ENCODE assay signal across 10 cellular contexts in genomic region chr11:100682247-100682969, GRCh38. TPM values are rescaled to one million over a fixed set of nuclear protein-coding genes. Genes with fewer than 3 reads are reported as not detected.
DNase-seq lines count a peak whose midpoint lies in the region; ATAC-seq, FAIRE-seq and TF ChIP-seq lines count a peak whose summit lies in the region.
"Had no signal": no experiment of that assay in that cellular context is flagged by ENCODE, and none has a peak within 500 bp of the region (broad histone marks: within the 10 kb centered on the region; RNA-seq: fewer than 3 reads in every experiment).

No MANE protein-coding gene starts in this region.

- CTCF ChIA-PET in CD4-positive, alpha-beta T cell (lab: Charles Lee) = no interaction called here
- CTCF ChIA-PET in activated CD8-positive, alpha-beta T cell treated with anti-CD3 and anti-CD28 coated beads, Interleukin-2, amount 10 ng/mL, durations not matched to agents 7 days and 5 days (lab: Charles Lee) = interaction anchor here (1.1 to 1.6 kb wide), 2 partner anchors 24 to 104 kb away, joined by 3 read pairs; no protein-coding TSS in a partner anchor

- no peak overlapping the region for H3K27ac ChIP-seq in CD4-positive, alpha-beta T cell (ENCODE audit: low read depth, low read length)
- H3K27ac ChIP-seq: SK-N-MC had no signal

- H3K4me3 ChIP-seq in bronchial epithelial cell (ENCODE audit: low read depth, low read length) = no peak overlapping the region
- H3K4me3 ChIP-seq: SK-N-MC had no signal

- H3K27me3 ChIP-seq in bronchial epithelial cell (ENCODE audit: control insufficient read depth, insufficient read depth, low read length) = no peaks in the 10 kb centered on the region
- peaks cover 6% of the 10 kb centered on the region for H3K27me3 ChIP-seq in CD4-positive, alpha-beta T cell (ENCODE audit: control insufficient read depth, insufficient read depth, low read length)

- H3K36me3 ChIP-seq in bronchial epithelial cell (ENCODE audit: control insufficient read depth, insufficient read depth, low read length) = no peaks in the 10 kb centered on the region

- H3K4me3 Mint-ChIP-seq in nephron = no peak overlapping the region
- H3K4me3 Mint-ChIP-seq in CD4-positive, alpha-beta T cell = no peak overlapping the region
- no peak overlapping the region for H3K4me3 Mint-ChIP-seq in activated CD8-positive, alpha-beta T cell treated with anti-CD3 and anti-CD28 coated beads, Interleukin-2, amount 10 ng/mL, durations not matched to agents 7 days and 5 days
- H3K4me3 Mint-ChIP-seq: stimulated activated naive CD8-positive, alpha-beta T cell treated with anti-CD3 and anti-CD28 coated beads, Interleukin-15, Interleukin-2, amounts not matched to agents 100 ng/mL and 50 ng/mL, for 24 hours had no signal

- H3K4me1 Mint-ChIP-seq in nephron = peaks cover 12% of the 10 kb centered on the region
- H3K4me1 Mint-ChIP-seq in CD4-positive, alpha-beta T cell (ENCODE audit: low read depth) = peaks cover 10% of the 10 kb centered on the region
- H3K4me1 Mint-ChIP-seq in activated CD8-positive, alpha-beta T cell treated with anti-CD3 and anti-CD28 coated beads, Interleukin-2, amount 10 ng/mL, durations not matched to agents 7 days and 5 days (ENCODE audit: low read depth) = peaks cover 31% of the 10 kb centered on the region

- no peaks in the 10 kb centered on the region for H3K9me3 Mint-ChIP-seq in nephron
- no peaks in the 10 kb centered on the region for H3K9me3 Mint-ChIP-seq in CD4-positive, alpha-beta T cell
- no peaks in the 10 kb centered on the region for H3K9me3 Mint-ChIP-seq in activated CD8-positive, alpha-beta T cell treated with anti-CD3 and anti-CD28 coated beads, Interleukin-2, amount 10 ng/mL, durations not matched to agents 7 days and 5 days (ENCODE audit: insufficient read depth)
- H3K9me3 Mint-ChIP-seq: stimulated activated naive CD8-positive, alpha-beta T cell treated with anti-CD3 and anti-CD28 coated beads, Interleukin-15, Interleukin-2, amounts not matched to agents 100 ng/mL and 50 ng/mL, for 24 hours had no signal

- DNase-seq in COLO829 (ENCODE audit: low spot score) = peak; percentile 60
- peak; percentile 30 for DNase-seq in bronchial epithelial cell (ENCODE audit: low read depth)
- no peak for DNase-seq in CD4-positive, alpha-beta T cell
- no peak for DNase-seq in activated CD8-positive, alpha-beta T cell treated with anti-CD3 and anti-CD28 coated beads, Interleukin-2, amount 10 ng/mL, durations not matched to agents 7 days and 5 days
- no peak for DNase-seq in stimulated activated CD4-positive, alpha-beta T cell treated with anti-CD3 and anti-CD28 coated beads, Interleukin-1b, Interleukin-23, amount 100 ng/mL, for 48 hours
- no peak for DNase-seq in GF-D8 (lab: John Stamatoyannopoulos, UW)

- FAIRE-seq in bronchial epithelial cell (lab: Jason Lieb, UNC) = no peak

- intact Hi-C loops in CD4-positive, alpha-beta T cell (cut with DNase I, micrococcal nuclease) = no loop called here

- peak; percentile 58 for TF ChIP-seq CTCF in LNCAP (IDR thresholded peaks at IDR 0.05)
- TF ChIP-seq CTCF in bronchial epithelial cell (IDR thresholded peaks at IDR 0.05; ENCODE audit: insufficient read depth, low read length, severe bottlenecking) = peak; percentile 25
- peak; percentile 52 to 62 (median 56) for TF ChIP-seq CTCF in nephron (IDR thresholded peaks at IDR 0.05; ENCODE audit: unreplicated experiment in 3 of 3)
- no peak for TF ChIP-seq CTCF in CD4-positive, alpha-beta T cell (IDR thresholded peaks at IDR 0.05)

- H3K27me3 Mint-ChIP-seq in nephron (ENCODE audit: low read depth) = no peaks in the 10 kb centered on the region
- H3K27me3 Mint-ChIP-seq in CD4-positive, alpha-beta T cell = peaks cover 24% of the 10 kb centered on the region
- H3K27me3 Mint-ChIP-seq in activated CD8-positive, alpha-beta T cell treated with anti-CD3 and anti-CD28 coated beads, Interleukin-2, amount 10 ng/mL, durations not matched to agents 7 days and 5 days (ENCODE audit: low read depth) = peaks cover 12% of the 10 kb centered on the region

- H3K36me3 Mint-ChIP-seq in nephron (ENCODE audit: low read depth) = no peaks in the 10 kb centered on the region
- no peaks in the 10 kb centered on the region for H3K36me3 Mint-ChIP-seq in CD4-positive, alpha-beta T cell (ENCODE audit: low read depth)
- no peaks in the 10 kb centered on the region for H3K36me3 Mint-ChIP-seq in activated CD8-positive, alpha-beta T cell treated with anti-CD3 and anti-CD28 coated beads, Interleukin-2, amount 10 ng/mL, durations not matched to agents 7 days and 5 days (ENCODE audit: low read depth)

- ATAC-seq in CD4-positive, alpha-beta T cell (ENCODE audit: poor library complexity) = no peak
- no peak for ATAC-seq in activated CD8-positive, alpha-beta T cell treated with anti-CD3 and anti-CD28 coated beads, Interleukin-2, amount 10 ng/mL, durations not matched to agents 7 days and 5 days

- no peaks in the 10 kb centered on the region for H3K9me3 ChIP-seq in CD4-positive, alpha-beta T cell (ENCODE audit: control insufficient read depth, low read length)

- POLR2A ChIA-PET in CD4-positive, alpha-beta T cell (lab: Charles Lee) = no interaction called here
- POLR2A ChIA-PET in activated CD8-positive, alpha-beta T cell treated with anti-CD3 and anti-CD28 coated beads, Interleukin-2, amount 10 ng/mL, durations not matched to agents 7 days and 5 days (lab: Charles Lee) = no interaction called here

- H3K27ac Mint-ChIP-seq in nephron = peak overlapping the region in 1 of 3 experiments; percentile 3
- H3K27ac Mint-ChIP-seq in CD4-positive, alpha-beta T cell = no peak overlapping the region
- no peak overlapping the region for H3K27ac Mint-ChIP-seq in activated CD8-positive, alpha-beta T cell treated with anti-CD3 and anti-CD28 coated beads, Interleukin-2, amount 10 ng/mL, durations not matched to agents 7 days and 5 days
- H3K27ac Mint-ChIP-seq: stimulated activated naive CD8-positive, alpha-beta T cell treated with anti-CD3 and anti-CD28 coated beads, Interleukin-15, Interleukin-2, amounts not matched to agents 100 ng/mL and 50 ng/mL, for 24 hours had no signal

RNA-seq across cellular contexts. Expression of gene ARHGAP42, which starts 4.7 kb away (rescaled TPM):
- 4.5 and 5.3 TPM in 2 replicates for total RNA-seq in bronchial epithelial cell
- total RNA-seq in CD4-positive, alpha-beta T cell = not detected
- total RNA-seq in activated CD8-positive, alpha-beta T cell treated with anti-CD3 and anti-CD28 coated beads, Interleukin-2, amount 10 ng/mL, durations not matched to agents 7 days and 5 days = under 1 TPM; 0.50 to 0.92 TPM

Comparison
In these comparisons a context has a peak if more than half of its experiments do, and no peak if none do; other contexts are left out.
1. DNase-seq: peak in COLO829 (single experiment) and bronchial epithelial cell (single experiment); none in CD4-positive, alpha-beta T cell (0 of 10), activated CD8-positive, alpha-beta T cell treated with anti-CD3 and anti-CD28 coated beads, Interleukin-2, amount 10 ng/mL, durations not matched to agents 7 days and 5 days (single experiment), stimulated activated CD4-positive, alpha-beta T cell treated with anti-CD3 and anti-CD28 coated beads, Interleukin-1b, Interleukin-23, amount 100 ng/mL, for 48 hours (single experiment) and GF-D8 (single experiment).